Comparison of ENCODE assay signal across 24 cellular contexts in genomic region chr5:17067657-17068392, GRCh38.
"Had no signal": no experiment of that assay in that cellular context is flagged by ENCODE, and none has a peak within 500 bp of the region (broad histone marks: within the 10 kb centered on the region; RNA-seq: fewer than 3 reads in every experiment).

No MANE protein-coding gene starts in this region.

- H3K27ac ChIP-seq: adrenal gland, body of pancreas, breast epithelium, KMS-11, WERI-Rb-1 had no signal

- ATAC-seq: activated CD8-positive, alpha-beta T cell treated with anti-CD3 and anti-CD28 coated beads, Interleukin-2, amount 10 ng/mL, durations not matched to agents 7 days and 5 days; body of pancreas had no signal

- H3K36me3 ChIP-seq: adrenal gland, breast epithelium, WERI-Rb-1 had no signal

- DNase-seq: activated CD4-positive, alpha-beta T cell treated with anti-CD3 and anti-CD28 coated beads, Interleukin-2, amount 10 ng/mL, durations not matched to agents 24 days and 14 days; activated CD4-positive, alpha-beta T cell treated with anti-CD3 and anti-CD28 coated beads, Interleukin-2, amount 50 U/mL, for 48 hours; activated CD8-positive, alpha-beta T cell treated with anti-CD3 and anti-CD28 coated beads, Interleukin-2, amount 10 ng/mL, durations not matched to agents 7 days and 5 days; activated gamma-delta T cell; activated naive CD4-positive, alpha-beta T cell treated with Interleukin-2 at 50 U/mL for 16 hours; activated naive CD8-positive, alpha-beta T cell treated with anti-CD3 and anti-CD28 coated beads, Interleukin-2, amount 10 ng/mL, durations not matched to agents 7 days and 5 days; activated T-cell treated with anti-CD3 and anti-CD28 coated beads, Interleukin-2, amount 50 U/mL, for 24 hours; adrenal gland; body of pancreas; NCI-H1105; NCI-H1436 treated with DMSO at 0.1 percent for 48 hours; NCI-H1694 treated with DMSO at 0.1 percent for 48 hours; NCI-H2029; NCI-H345; NCI-H524 treated with DMSO at 0.1 percent for 48 hours; Right ventricle myocardium superior; SW 1271; T-helper 1 cell; T-helper 2 cell; T-helper 9 cell; WERI-Rb-1 had no signal

- H3K9me3 ChIP-seq: adrenal gland, body of pancreas, breast epithelium had no signal

- H3K27me3 ChIP-seq: adrenal gland, body of pancreas, breast epithelium had no signal

- H3K4me1 ChIP-seq: body of pancreas, breast epithelium had no signal

- H3K4me3 ChIP-seq: adrenal gland, body of pancreas, breast epithelium had no signal

- FAIRE-seq: astrocyte had no signal
